In genomic region chr9:135353935-135354334, GRCh38 we compare ENCODE assay signal across 27 cellular contexts.
"Had no signal": no experiment of that assay in that cellular context is flagged by ENCODE, and none has a peak within 500 bp of the region (broad histone marks: within the 10 kb centered on the region; RNA-seq: fewer than 3 reads in every experiment).

No MANE protein-coding gene starts in this region.

- H3K4me1 ChIP-seq: left lung, pancreas, prostate gland, suprapubic skin, tibial artery, upper lobe of right lung had no signal

- H3K4me2 ChIP-seq: hepatocyte had no signal

- H3K27ac Mint-ChIP-seq: mesothelial cell of epicardium; natural killer cell; nephron progenitor cell; stimulated activated naive B cell treated with anti-CD40 and anti-IgM and Interleukin-4, amounts not matched to agents 10 μg/mL and 1 μg/mL and 100 μg/mL, for 72 hours; stimulated activated naive CD8-positive, alpha-beta T cell treated with anti-CD3 and anti-CD28 coated beads, Interleukin-15, Interleukin-2, amounts not matched to agents 100 ng/mL and 50 ng/mL, for 24 hours had no signal

- H3K9me3 Mint-ChIP-seq: mesothelial cell of epicardium; naive B cell; natural killer cell; nephron progenitor cell; stimulated activated naive B cell treated with anti-CD40 and anti-IgM and Interleukin-4, amounts not matched to agents 10 μg/mL and 1 μg/mL and 100 μg/mL, for 72 hours; stimulated activated naive CD8-positive, alpha-beta T cell treated with anti-CD3 and anti-CD28 coated beads, Interleukin-15, Interleukin-2, amounts not matched to agents 100 ng/mL and 50 ng/mL, for 24 hours had no signal

- H2AFZ ChIP-seq: hepatocyte had no signal

- H3K4me3 ChIP-seq: hepatocyte, left lung, lung, pancreas, prostate gland, skin epidermis, suprapubic skin, thoracic aorta, tibial artery, upper lobe of right lung had no signal

- H3K4me3 Mint-ChIP-seq: mesothelial cell of epicardium; natural killer cell; nephron progenitor cell; stimulated activated naive B cell treated with anti-CD40 and anti-IgM and Interleukin-4, amounts not matched to agents 10 μg/mL and 1 μg/mL and 100 μg/mL, for 72 hours; stimulated activated naive CD8-positive, alpha-beta T cell treated with anti-CD3 and anti-CD28 coated beads, Interleukin-15, Interleukin-2, amounts not matched to agents 100 ng/mL and 50 ng/mL, for 24 hours had no signal

- ATAC-seq: left colon; left lung; natural killer cell; pancreas; sciatic nerve; stimulated activated naive B cell treated with anti-CD40 and anti-IgM and Interleukin-4, amounts not matched to agents 10 μg/mL and 1 μg/mL and 100 μg/mL, for 72 hours; upper lobe of right lung had no signal

- H3K27ac ChIP-seq: hepatocyte, left lung, pancreas, prostate gland, skin epidermis, suprapubic skin, thoracic aorta, tibial artery, upper lobe of right lung had no signal

- H3K36me3 ChIP-seq: left lung, pancreas, prostate gland, suprapubic skin, thoracic aorta, tibial artery, upper lobe of right lung had no signal

- H3K4me1 Mint-ChIP-seq: naive B cell; stimulated activated naive B cell treated with anti-CD40 and anti-IgM and Interleukin-4, amounts not matched to agents 10 μg/mL and 1 μg/mL and 100 μg/mL, for 72 hours had no signal

- H3K79me2 ChIP-seq: hepatocyte had no signal

- DNase-seq: islet precursor cell; left colon; mesendoderm; naive B cell; natural killer cell; nephron progenitor cell; nucleus accumbens; retina; stimulated activated CD4-positive, alpha-beta T cell treated with anti-CD3 and anti-CD28 coated beads, Interleukin-12 subunit alpha, Interleukin-12 subunit beta, amount 100 ng/mL, for 4 hours; stimulated activated CD4-positive, alpha-beta T cell treated with anti-CD3 and anti-CD28 coated beads, Interleukin-15, amount 100 ng/mL, for 24 hours; stimulated activated CD4-positive, alpha-beta T cell treated with anti-CD3 and anti-CD28 coated beads, Interleukin-2, amount 100 ng/mL, for 24 hours; stimulated activated CD4-positive, alpha-beta T cell treated with anti-CD3 and anti-CD28 coated beads, Interleukin-4, amount 100 ng/mL, for 1 hour; stimulated activated naive B cell treated with anti-CD40 and anti-IgM and Interleukin-4, amounts not matched to agents 10 μg/mL and 1 μg/mL and 100 μg/mL, for 72 hours; tibial artery; trophoblast cell; upper lobe of right lung had no signal

- H3K9me3 ChIP-seq: left lung, pancreas, prostate gland, suprapubic skin, thoracic aorta, tibial artery, upper lobe of right lung had no signal

- H3K27me3 ChIP-seq: hepatocyte, pancreas, upper lobe of right lung had no signal

- H3K27me3 Mint-ChIP-seq: stimulated activated naive CD8-positive, alpha-beta T cell treated with anti-CD3 and anti-CD28 coated beads, Interleukin-15, Interleukin-2, amounts not matched to agents 100 ng/mL and 50 ng/mL, for 24 hours had no signal

- H3K36me3 Mint-ChIP-seq: mesothelial cell of epicardium; naive B cell; natural killer cell; stimulated activated naive B cell treated with anti-CD40 and anti-IgM and Interleukin-4, amounts not matched to agents 10 μg/mL and 1 μg/mL and 100 μg/mL, for 72 hours had no signal
